ENCODE assay signal across 24 cellular contexts in the genomic region with DNA sequence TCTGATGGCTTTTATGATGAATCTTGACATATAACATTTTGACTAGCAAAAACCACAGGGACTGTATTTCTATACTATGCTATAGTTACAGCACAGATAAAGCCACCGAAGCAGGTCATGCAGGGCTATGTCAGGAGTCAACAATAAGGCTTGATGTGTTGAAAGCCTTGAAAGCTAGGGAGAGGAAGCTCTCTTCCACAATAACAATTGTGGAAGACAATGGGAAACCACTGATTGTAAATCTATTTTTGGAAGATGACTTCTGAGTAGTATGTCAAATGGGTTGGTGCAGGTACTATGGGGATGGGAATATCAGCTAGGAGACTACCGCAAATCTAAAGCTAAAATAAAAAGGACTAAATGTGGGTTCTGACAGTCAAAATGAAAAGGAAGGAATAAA.
"Had no signal": no experiment of that assay in that cellular context is flagged by ENCODE, and none has a peak within 500 bp of the region (broad histone marks: within the 10 kb centered on the region; RNA-seq: fewer than 3 reads in every experiment).

No MANE protein-coding gene starts in this region.

- H3K9me3 Mint-ChIP-seq: activated naive CD8-positive, alpha-beta T cell treated with anti-CD3 and anti-CD28 coated beads, Interleukin-2, amount 10 ng/mL, durations not matched to agents 7 days and 5 days; activated T-helper 2 cell treated with anti-CD3 and anti-CD28 coated beads, Interferon-gamma antibody, Interleukin-2, Interleukin-4, amounts not matched to agents 10 μg/mL and 5 μg/mL and 100 μg/mL, durations not matched to agents 14 hours and 24 hours and 36 hours; IgD-negative memory B cell; T-helper 1 cell treated with Interleukin-12 subunit alpha and Interleukin-12 subunit beta and Interleukin-4 antibody, amounts not matched to agents 30 μg/mL and 1 μg/mL, for 36 hours had no signal

- H3K4me3 ChIP-seq: adrenal gland, MG63, Peyer's patch, SJSA1 had no signal

- H3K9me3 ChIP-seq: adrenal gland, MG63, Peyer's patch, SJSA1 had no signal

- H3K4me3 Mint-ChIP-seq: activated CD8-positive, alpha-beta T cell treated with anti-CD3 and anti-CD28 coated beads, Interleukin-2, amount 10 ng/mL, durations not matched to agents 7 days and 5 days; activated naive CD8-positive, alpha-beta T cell treated with anti-CD3 and anti-CD28 coated beads, Interleukin-2, amount 10 ng/mL, durations not matched to agents 7 days and 5 days; T-helper 1 cell treated with Interleukin-12 subunit alpha and Interleukin-12 subunit beta and Interleukin-4 antibody, amounts not matched to agents 30 μg/mL and 1 μg/mL, for 36 hours had no signal

- H3K27ac Mint-ChIP-seq: activated CD8-positive, alpha-beta T cell treated with anti-CD3 and anti-CD28 coated beads, Interleukin-2, amount 10 ng/mL, durations not matched to agents 7 days and 5 days; activated naive CD8-positive, alpha-beta T cell treated with anti-CD3 and anti-CD28 coated beads, Interleukin-2, amount 10 ng/mL, durations not matched to agents 7 days and 5 days; activated T-helper 2 cell treated with anti-CD3 and anti-CD28 coated beads, Interferon-gamma antibody, Interleukin-2, Interleukin-4, amounts not matched to agents 10 μg/mL and 5 μg/mL and 100 μg/mL, durations not matched to agents 14 hours and 24 hours and 36 hours; T-helper 1 cell treated with Interleukin-12 subunit alpha and Interleukin-12 subunit beta and Interleukin-4 antibody, amounts not matched to agents 30 μg/mL and 1 μg/mL, for 36 hours had no signal

- H3K27me3 ChIP-seq: adrenal gland, MG63, Peyer's patch, SJSA1 had no signal

- H3K36me3 ChIP-seq: adrenal gland, MG63, Peyer's patch had no signal

- H3K27ac ChIP-seq: adrenal gland, Peyer's patch, SJSA1 had no signal

- H3K27me3 Mint-ChIP-seq: activated naive CD8-positive, alpha-beta T cell treated with anti-CD3 and anti-CD28 coated beads, Interleukin-2, amount 10 ng/mL, durations not matched to agents 7 days and 5 days; IgD-negative memory B cell had no signal

- DNase-seq: activated CD4-positive, alpha-beta T cell treated with anti-CD3 and anti-CD28 coated beads for 48 hours; activated CD4-positive, alpha-beta T cell treated with anti-CD3 and anti-CD28 coated beads, Interleukin-2, amount 50 U/mL, for 4 hours; activated CD4-positive, CD25-positive, alpha-beta regulatory T cell treated with anti-CD3 and anti-CD28 coated beads, Interleukin-2, amount 50 U/mL, for 72 hours; activated CD8-positive, alpha-beta T cell treated with anti-CD3 and anti-CD28 coated beads, Interleukin-2, amount 10 ng/mL, durations not matched to agents 7 days and 5 days; activated naive CD4-positive, alpha-beta T cell treated with anti-CD3 and anti-CD28 coated beads, Interleukin-2, amount 50 U/mL, for 16 hours; activated naive CD8-positive, alpha-beta T cell treated with anti-CD3 and anti-CD28 coated beads, Interleukin-2, amount 10 ng/mL, durations not matched to agents 7 days and 5 days; activated T-cell treated with anti-CD3 and anti-CD28 coated beads, Interleukin-2, amount 50 U/mL, for 48 hours; adrenal gland; anterior cingulate cortex; cerebellar nuclear complex; MG63; NCI-H1048; NCI-H146; NCI-H187 treated with DMSO at 0.1 percent for 48 hours; NCI-H345; NCI-H510A treated with DMSO at 0.1 percent for 48 hours; NCI-H69; Peyer's patch; SHP77; SW 1271 had no signal
